ENCODE assay signal across 8 cellular contexts in genomic region chr7:30799206-30799975, GRCh38. TPM values are rescaled to one million over a fixed set of nuclear protein-coding genes. Genes with fewer than 3 reads are reported as not detected.
DNase-seq lines count a peak whose midpoint lies in the region; ATAC-seq and TF ChIP-seq lines count a peak whose summit lies in the region.

No MANE protein-coding gene starts in this region.

- POLR2A ChIA-PET in CD4-positive, alpha-beta T cell (lab: Charles Lee), result no interaction called here

- no peaks in the 10 kb centered on the region for H3K36me3 Mint-ChIP-seq in memory B cell
- H3K36me3 Mint-ChIP-seq in CD4-positive, alpha-beta T cell (ENCODE audit: low read depth), result no peaks in the 10 kb centered on the region
- H3K36me3 Mint-ChIP-seq in CD14-positive monocyte, result no peaks in the 10 kb centered on the region

- H3K27me3 Mint-ChIP-seq in stimulated activated naive CD8-positive, alpha-beta T cell treated with anti-CD3 and anti-CD28 coated beads, Interleukin-15, amount 100 ng/mL, for 72 hours, result no peaks in the 10 kb centered on the region
- H3K27me3 Mint-ChIP-seq in memory B cell (no peaks in the 10 kb centered on the region), CD14-positive monocyte (ENCODE audit: low read depth in 3 of 3) (peaks cover 0 to 3% (median 1%) of the 10 kb centered on the region in 3 donors)
- no peaks in the 10 kb centered on the region for H3K27me3 Mint-ChIP-seq in CD4-positive, alpha-beta T cell

- no peak overlapping the region for H3K27ac Mint-ChIP-seq in stimulated activated naive CD8-positive, alpha-beta T cell treated with anti-CD3 and anti-CD28 coated beads, Interleukin-15, amount 100 ng/mL, for 72 hours
- H3K27ac Mint-ChIP-seq in memory B cell (no peak overlapping the region), CD14-positive monocyte (no peak overlapping the region)
- H3K27ac Mint-ChIP-seq in CD4-positive, alpha-beta T cell, result no peak overlapping the region

- CTCF ChIA-PET in CD4-positive, alpha-beta T cell (lab: Charles Lee), result no interaction called here

- H3K9me3 Mint-ChIP-seq in stimulated activated naive CD8-positive, alpha-beta T cell treated with anti-CD3 and anti-CD28 coated beads, Interleukin-15, amount 100 ng/mL, for 72 hours, result no peaks in the 10 kb centered on the region
- no peaks in the 10 kb centered on the region for H3K9me3 Mint-ChIP-seq in memory B cell
- no peaks in the 10 kb centered on the region for H3K9me3 Mint-ChIP-seq in CD4-positive, alpha-beta T cell
- H3K9me3 Mint-ChIP-seq in CD14-positive monocyte, result no peaks in the 10 kb centered on the region

- H3K27me3 ChIP-seq in CD4-positive, alpha-beta T cell (ENCODE audit: control insufficient read depth, insufficient read depth, low read length), result no peaks in the 10 kb centered on the region

- peaks cover 20% of the 10 kb centered on the region for H3K4me1 Mint-ChIP-seq in stimulated activated naive CD8-positive, alpha-beta T cell treated with anti-CD3 and anti-CD28 coated beads, Interleukin-15, amount 100 ng/mL, for 72 hours
- H3K4me1 Mint-ChIP-seq in memory B cell, result peaks cover 22% of the 10 kb centered on the region
- H3K4me1 Mint-ChIP-seq in CD4-positive, alpha-beta T cell (ENCODE audit: low read depth), result peaks cover 18% of the 10 kb centered on the region
- peaks cover 1% of the 10 kb centered on the region for H3K4me1 Mint-ChIP-seq in CD14-positive monocyte

- H3K27ac ChIP-seq in CD4-positive, alpha-beta T cell (ENCODE audit: low read depth, low read length), result no peak overlapping the region

- ATAC-seq in stimulated activated naive CD8-positive, alpha-beta T cell treated with anti-CD3 and anti-CD28 coated beads, Interleukin-15, Interleukin-2, amounts not matched to agents 100 U/mL and 50 U/mL, for 24 hours, result peak; percentile 25
- ATAC-seq in stimulated activated naive CD8-positive, alpha-beta T cell treated with anti-CD3 and anti-CD28 coated beads, Interleukin-15, amount 100 ng/mL, for 72 hours, result no peak
- ATAC-seq in HG03039 (IDR thresholded peaks at IDR 0.05; ENCODE audit: unreplicated experiment) (peak; percentile 65), memory B cell (ENCODE audit: low read depth) (peak; percentile 64)
- no peak for ATAC-seq in CD4-positive, alpha-beta T cell (ENCODE audit: poor library complexity)

- TF ChIP-seq CTCF in CD4-positive, alpha-beta T cell (IDR thresholded peaks at IDR 0.05), result no peak
- no peak for TF ChIP-seq CTCF in CD14-positive monocyte (IDR thresholded peaks at IDR 0.05)

- intact Hi-C loops in CD4-positive, alpha-beta T cell (cut with DNase I, micrococcal nuclease), result no loop called here
- intact Hi-C loops in CD14-positive monocyte (cut with micrococcal nuclease), result no loop called here

- no peaks in the 10 kb centered on the region for H3K9me3 ChIP-seq in CD4-positive, alpha-beta T cell (ENCODE audit: control insufficient read depth, low read length)

- no peak overlapping the region for H3K4me3 Mint-ChIP-seq in stimulated activated naive CD8-positive, alpha-beta T cell treated with anti-CD3 and anti-CD28 coated beads, Interleukin-15, amount 100 ng/mL, for 72 hours
- H3K4me3 Mint-ChIP-seq in memory B cell (no peak overlapping the region), CD14-positive monocyte (no peak overlapping the region)
- H3K4me3 Mint-ChIP-seq in CD4-positive, alpha-beta T cell, result no peak overlapping the region

- peak; percentile 9 for DNase-seq in stimulated activated naive CD8-positive, alpha-beta T cell treated with anti-CD3 and anti-CD28 coated beads, Interleukin-15, Interleukin-2, amounts not matched to agents 100 U/mL and 50 U/mL, for 24 hours
- no peak for DNase-seq in stimulated activated naive CD8-positive, alpha-beta T cell treated with anti-CD3 and anti-CD28 coated beads, Interleukin-15, amount 100 ng/mL, for 72 hours
- DNase-seq in SKM-1 treated with dmso at 0.1 percent for 144 hours (lab: John Stamatoyannopoulos, UW; ENCODE audit: unreplicated experiment), result peak; percentile 23
- no peak for DNase-seq in memory B cell (ENCODE audit: low spot score in 2 of 2)
- DNase-seq in activated CD8-positive, alpha-beta memory T cell treated with anti-CD3 and anti-CD28 coated beads, Interleukin-2, amount 50 U/mL, for 48 hours, result no peak
- no peak for DNase-seq in CD4-positive, alpha-beta T cell
- no peak for DNase-seq in CD14-positive monocyte (ENCODE audit: low spot score)

RNA-seq across cellular contexts. Expression of gene MINDY4, which starts 28.2 kb away (rescaled TPM):
- under 1 TPM; 0.36 to 0.60 TPM for total RNA-seq in CD4-positive, alpha-beta T cell
- polyA plus RNA-seq in CD14-positive monocyte, result under 1 TPM in 1 of 2 donors, not detected in 1; 0.15 TPM

RNA-seq across cellular contexts. Expression of gene INMT, which starts 47.5 kb away (rescaled TPM):
- total RNA-seq in CD4-positive, alpha-beta T cell, result under 1 TPM; 0.36 to 0.69 TPM
- polyA plus RNA-seq in CD14-positive monocyte, result not detected

Comparison
In these comparisons a context has a peak if more than half of its experiments do, and no peak if none do; other contexts are left out.
1. ATAC-seq: peak in stimulated activated naive CD8-positive, alpha-beta T cell treated with anti-CD3 and anti-CD28 coated beads, Interleukin-15, Interleukin-2, amounts not matched to agents 100 U/mL and 50 U/mL, for 24 hours (single experiment), HG03039 (single experiment) and memory B cell (single experiment); none in stimulated activated naive CD8-positive, alpha-beta T cell treated with anti-CD3 and anti-CD28 coated beads, Interleukin-15, amount 100 ng/mL, for 72 hours (single experiment) and CD4-positive, alpha-beta T cell (single experiment).
2. DNase-seq: peak in stimulated activated naive CD8-positive, alpha-beta T cell treated with anti-CD3 and anti-CD28 coated beads, Interleukin-15, Interleukin-2, amounts not matched to agents 100 U/mL and 50 U/mL, for 24 hours (single experiment) and SKM-1 treated with dmso at 0.1 percent for 144 hours (single experiment); none in stimulated activated naive CD8-positive, alpha-beta T cell treated with anti-CD3 and anti-CD28 coated beads, Interleukin-15, amount 100 ng/mL, for 72 hours (0 of 2), memory B cell (0 of 2), activated CD8-positive, alpha-beta memory T cell treated with anti-CD3 and anti-CD28 coated beads, Interleukin-2, amount 50 U/mL, for 48 hours (single experiment), CD4-positive, alpha-beta T cell (0 of 10) and CD14-positive monocyte (single experiment).